ENCODE assay signal across 21 cellular contexts in genomic region chr11:78037056-78037455, GRCh38. TPM values are rescaled to one million over a fixed set of nuclear protein-coding genes. Genes with fewer than 3 reads are reported as not detected.
DNase-seq lines count a peak whose midpoint lies in the region; FAIRE-seq lines count a peak whose summit lies in the region.
"Had no signal": no experiment of that assay in that cellular context is flagged by ENCODE, and none has a peak within 500 bp of the region (broad histone marks: within the 10 kb centered on the region; RNA-seq: fewer than 3 reads in every experiment).

No MANE protein-coding gene starts in this region.

- no peaks in the 10 kb centered on the region for H3K36me3 ChIP-seq in small intestine (ENCODE audit: control insufficient read depth in 2 of 2, insufficient read depth in 2 of 2, low read length in 2 of 2)
- no peaks in the 10 kb centered on the region for H3K36me3 ChIP-seq in CD4-positive, alpha-beta memory T cell (ENCODE audit: insufficient read depth, low read length)

- intact Hi-C loops in CD4-positive, alpha-beta memory T cell (cut with micrococcal nuclease) = no loop called here

- H3K9me3 Mint-ChIP-seq in CD4-positive, alpha-beta memory T cell = no peaks in the 10 kb centered on the region
- H3K9me3 Mint-ChIP-seq: activated CD4-positive, alpha-beta memory T cell treated with anti-CD3 and anti-CD28 coated beads for 36 hours; activated T-cell treated with anti-CD3 and anti-CD28 coated beads, Interleukin-2, amount 50 U/mL, for 72 hours; CD4-positive, alpha-beta T cell had no signal

- CTCF ChIA-PET in CD4-positive, alpha-beta memory T cell (lab: Charles Lee; ENCODE audit: partially characterized antibody) = interaction anchor here (3.7 kb wide), 1 partner anchor 9 kb away, joined by 28 read pairs; no protein-coding TSS in a partner anchor

- H3K27me3 Mint-ChIP-seq in CD4-positive, alpha-beta memory T cell = peaks cover 0 to 1% of the 10 kb centered on the region in 2 donors
- H3K27me3 Mint-ChIP-seq: activated CD4-positive, alpha-beta memory T cell treated with anti-CD3 and anti-CD28 coated beads for 36 hours had no signal

- no peaks in the 10 kb centered on the region for H3K27me3 ChIP-seq in small intestine (ENCODE audit: control insufficient read depth in 2 of 2, insufficient read depth in 2 of 2, low read length in 2 of 2)
- no peaks in the 10 kb centered on the region for H3K27me3 ChIP-seq in CD4-positive, alpha-beta memory T cell (ENCODE audit: insufficient read depth, low read length)

- FAIRE-seq in small intestine (lab: Jason Lieb, UNC) = no peak
- FAIRE-seq: GM19239 had no signal

- H3K27ac ChIP-seq in small intestine (ENCODE audit: low read depth in 1 of 2, low read length in 1 of 2) = no peak overlapping the region
- H3K27ac ChIP-seq in CD4-positive, alpha-beta memory T cell (ENCODE audit: low read depth, low read length) = no peak overlapping the region
- H3K27ac ChIP-seq: 22Rv1, epithelial cell of prostate, SK-N-MC had no signal

- H3K4me3 Mint-ChIP-seq in CD4-positive, alpha-beta memory T cell = no peak overlapping the region
- H3K4me3 Mint-ChIP-seq: activated CD4-positive, alpha-beta memory T cell treated with anti-CD3 and anti-CD28 coated beads for 36 hours; activated T-cell treated with anti-CD3 and anti-CD28 coated beads, Interleukin-2, amount 50 U/mL, for 72 hours; CD4-positive, alpha-beta T cell; naive thymus-derived CD4-positive, alpha-beta T cell had no signal

- no peaks in the 10 kb centered on the region for H3K36me3 Mint-ChIP-seq in CD4-positive, alpha-beta memory T cell
- H3K36me3 Mint-ChIP-seq: activated CD4-positive, alpha-beta memory T cell treated with anti-CD3 and anti-CD28 coated beads for 36 hours; naive thymus-derived CD4-positive, alpha-beta T cell had no signal

- DNase-seq in DMS 273 (lab: John Stamatoyannopoulos, UW; ENCODE audit: unreplicated experiment) (peak; percentile 50), DMS 273 treated with DMSO at 0.1 percent for 48 hours (lab: John Stamatoyannopoulos, UW) (no peak), NCI-H69 (lab: John Stamatoyannopoulos, UW) (peak; percentile 88), islet precursor cell (peak; percentile 64), small intestine (peak; percentile 58), NCI-H2171 (lab: John Stamatoyannopoulos, UW) (no peak), RKO (ENCODE audit: low spot score) (no peak)
- no peak for DNase-seq in CD4-positive, alpha-beta memory T cell
- DNase-seq: activated CD4-positive, alpha-beta memory T cell treated with anti-CD3 and anti-CD28 coated beads for 36 hours; activated T-cell treated with anti-CD3 and anti-CD28 coated beads, Interleukin-2, amount 50 U/mL, for 72 hours; CD4-positive, alpha-beta T cell; cerebellar nuclear complex; glutamatergic neuron; MM.1S; naive thymus-derived CD4-positive, alpha-beta T cell; NCI-H2171 treated with DMSO at 0.1 percent for 48 hours had no signal

- H3K9me3 ChIP-seq in small intestine (ENCODE audit: control insufficient read depth, low read depth) = no peaks in the 10 kb centered on the region
- H3K9me3 ChIP-seq in CD4-positive, alpha-beta memory T cell (ENCODE audit: control insufficient read depth in 1 of 2, low read length in 2 of 2) = no peaks in the 10 kb centered on the region

- no peak overlapping the region for H3K27ac Mint-ChIP-seq in CD4-positive, alpha-beta memory T cell
- H3K27ac Mint-ChIP-seq: activated CD4-positive, alpha-beta memory T cell treated with anti-CD3 and anti-CD28 coated beads for 36 hours; activated T-cell treated with anti-CD3 and anti-CD28 coated beads, Interleukin-2, amount 50 U/mL, for 72 hours; CD4-positive, alpha-beta T cell had no signal

- H3K4me1 ChIP-seq in small intestine (ENCODE audit: control insufficient read depth in 2 of 2, insufficient read depth in 1 of 2, low read depth in 1 of 2, low read length in 1 of 2) = peaks cover 3 to 4% of the 10 kb centered on the region in 2 donors
- H3K4me1 ChIP-seq in CD4-positive, alpha-beta memory T cell (ENCODE audit: insufficient read depth, low read length) = peaks cover 10% of the 10 kb centered on the region

- POLR2A ChIA-PET in CD4-positive, alpha-beta memory T cell (lab: Charles Lee; ENCODE audit: partially characterized antibody) = no interaction called here

- no peak overlapping the region for H3K4me3 ChIP-seq in small intestine (ENCODE audit: low read depth in 1 of 2, low read length in 2 of 2)
- no peak overlapping the region for H3K4me3 ChIP-seq in CD4-positive, alpha-beta memory T cell (ENCODE audit: low read length in 2 of 2)
- H3K4me3 ChIP-seq: SK-N-MC had no signal

- WGBS in small intestine, 3 donors = 4 to 58% (median 23%) methylated on average over 2 to 3 of the region's 3 CpGs

- H3K4me1 Mint-ChIP-seq in CD4-positive, alpha-beta memory T cell = peaks cover 10 to 15% (median 11%) of the 10 kb centered on the region in 4 donors

RNA-seq across cellular contexts. Expression of gene KCTD14, which starts 14.0 kb away (rescaled TPM):
- polyA plus RNA-seq in small intestine = 10 to 100 TPM in 1 of 3 donors, 1 to 10 TPM in 2; 4.9 to 11.1 (median 5.4) TPM
- under 1 TPM in 1 of 2 experiments, not detected in 1; 0.20 TPM for total RNA-seq in CD4-positive, alpha-beta memory T cell
- polyA plus RNA-seq in CD4-positive, alpha-beta memory T cell = not detected

RNA-seq across cellular contexts. Expression of gene THRSP, which starts 26.6 kb away (rescaled TPM):
- 10 to 100 TPM in 1 of 3 donors, under 1 TPM in 1, not detected in 1; 0.54 to 17.5 TPM for polyA plus RNA-seq in small intestine
- total RNA-seq in CD4-positive, alpha-beta memory T cell = not detected
- under 1 TPM in 1 of 2 donors, not detected in 1; 0.16 TPM for polyA plus RNA-seq in CD4-positive, alpha-beta memory T cell
- total RNA-seq: activated CD4-positive, alpha-beta memory T cell treated with anti-CD3 and anti-CD28 coated beads for 36 hours; activated T-cell treated with anti-CD3 and anti-CD28 coated beads, Interleukin-2, amount 50 U/mL, for 72 hours; CD4-positive, alpha-beta T cell; naive thymus-derived CD4-positive, alpha-beta T cell; pulmonary artery endothelial cell had no signal
- polyA plus RNA-seq: naive thymus-derived CD4-positive, alpha-beta T cell had no signal

RNA-seq across cellular contexts. Expression of gene INTS4, which starts 42.6 kb away (rescaled TPM):
- polyA plus RNA-seq in small intestine = 10 to 100 TPM; 15.1 to 23.5 (median 17.2) TPM
- total RNA-seq in CD4-positive, alpha-beta memory T cell = 10 to 100 TPM; 84.0 to 85.0 TPM
- 10 to 100 TPM; 37.2 to 42.1 TPM for polyA plus RNA-seq in CD4-positive, alpha-beta memory T cell

RNA-seq across cellular contexts. Expression of gene NDUFC2, which starts 42.6 kb away (rescaled TPM):
- 100 to 1,000 TPM; 172 to 381 (median 172) TPM for polyA plus RNA-seq in small intestine
- 10 to 100 TPM; 80.5 to 86.5 TPM for total RNA-seq in CD4-positive, alpha-beta memory T cell
- polyA plus RNA-seq in CD4-positive, alpha-beta memory T cell = 100 to 1,000 TPM; 158 to 188 TPM

Comparison
In these comparisons a context has a peak if more than half of its experiments do, and no peak if none do; other contexts are left out.
1. DNase-seq: peak in DMS 273 (single experiment), NCI-H69 (single experiment), islet precursor cell (single experiment) and small intestine (single experiment); none in DMS 273 treated with DMSO at 0.1 percent for 48 hours (single experiment), NCI-H2171 (single experiment), CD4-positive, alpha-beta memory T cell (0 of 5) and RKO (single experiment).
2. RNA of gene KCTD14, which starts 14.0 kb away (polyA plus RNA-seq): 4.9 to 11.1 TPM in small intestine; not detected in CD4-positive, alpha-beta memory T cell; every median in the first group is over 4 times any median in the second.